ENCODE assay signal across 8 cellular contexts in genomic region chr7:42931447-42931833, GRCh38. TPM values are rescaled to one million over a fixed set of nuclear protein-coding genes. Genes with fewer than 3 reads are reported as not detected.
DNase-seq lines count a peak whose midpoint lies in the region; ATAC-seq and TF ChIP-seq lines count a peak whose summit lies in the region.

No MANE protein-coding gene starts in this region.

- H3K27me3 ChIP-seq in HL-60 (ENCODE audit: insufficient read depth, poor library complexity, severe bottlenecking) (no peaks in the 10 kb centered on the region), mesenchymal stem cell (ENCODE audit: control insufficient read depth in 1 of 2, insufficient read depth in 1 of 2, low read length in 2 of 2) (no peaks in the 10 kb centered on the region)

- H2AFZ ChIP-seq in mesenchymal stem cell (ENCODE audit: low read depth, low read length): no peak overlapping the region

- no peak overlapping the region for H3K23ac ChIP-seq in mesenchymal stem cell (ENCODE audit: low read length in 2 of 2)

- no peak overlapping the region for H3K14ac ChIP-seq in mesenchymal stem cell (ENCODE audit: low read length in 2 of 2)

- H3K4me3 ChIP-seq in HL-60 (replicated peaks; ENCODE audit: insufficient read depth, low read length) (peak overlapping the region; percentile 92), astrocyte of the spinal cord (ENCODE audit: low read depth, low read length) (peak overlapping the region; percentile 96), mesenchymal stem cell (ENCODE audit: insufficient read depth in 1 of 2, low read depth in 1 of 2, low read length in 2 of 2) (peak overlapping the region; percentile 82 to 98)

- no peak overlapping the region for H4K91ac ChIP-seq in mesenchymal stem cell (ENCODE audit: low read length)

- peak overlapping the region in 1 of 2 experiments; percentile 71 for H3K4ac ChIP-seq in mesenchymal stem cell (ENCODE audit: low read depth in 1 of 2, low read length in 2 of 2)

- H4K8ac ChIP-seq in mesenchymal stem cell (ENCODE audit: low read length): peak overlapping the region; percentile 86

- peaks cover 6% of the 10 kb centered on the region for H3K79me1 ChIP-seq in mesenchymal stem cell (replicated peaks; ENCODE audit: low read length, poor library complexity, severe bottlenecking)

- H2BK15ac ChIP-seq in mesenchymal stem cell (ENCODE audit: low read depth, poor library complexity, severe bottlenecking): no peak overlapping the region

- no peak overlapping the region for H2BK5ac ChIP-seq in mesenchymal stem cell (ENCODE audit: low read depth, low read length, poor library complexity, severe bottlenecking)

- peaks cover 2 to 27% of the 10 kb centered on the region in 2 experiments for H3K36me3 ChIP-seq in mesenchymal stem cell (ENCODE audit: control insufficient read depth in 1 of 2, insufficient read depth in 2 of 2, low read depth in 1 of 2, low read length in 2 of 2)

- in situ Hi-C loops in astrocyte of the spinal cord (cut with HindIII; ENCODE audit: low sequenced_read_pairs): no loop called here

- peak overlapping the region; percentile 61 to 86 for H3K18ac ChIP-seq in mesenchymal stem cell (ENCODE audit: low read depth in 1 of 2, low read length in 2 of 2)

- H2AK5ac ChIP-seq in mesenchymal stem cell (ENCODE audit: low read length, severe bottlenecking): no peak overlapping the region

- H3K9me3 ChIP-seq in mesenchymal stem cell (ENCODE audit: control insufficient read depth, low read length): no peaks in the 10 kb centered on the region

- peak overlapping the region; percentile 98 for H3K9ac ChIP-seq in mesenchymal stem cell (ENCODE audit: low read length)

- peaks cover 5% of the 10 kb centered on the region for H3K4me1 ChIP-seq in mesenchymal stem cell (ENCODE audit: control insufficient read depth, insufficient read depth, low read depth, low read length)

- H3K27ac ChIP-seq in 22Rv1: peak overlapping the region; percentile 58
- H3K27ac ChIP-seq in HL-60 (replicated peaks): peak overlapping the region; percentile 88
- H3K27ac ChIP-seq in mesenchymal stem cell (ENCODE audit: low read length, poor library complexity, severe bottlenecking): no peak overlapping the region

- no peak overlapping the region for H2BK120ac ChIP-seq in mesenchymal stem cell (ENCODE audit: low read depth, low read length)

- 1% methylated on average over 9 of the region's 12 CpGs for WGBS in mesenchymal stem cell

- no peak for ATAC-seq in GM19397 (IDR thresholded peaks at IDR 0.05; ENCODE audit: unreplicated experiment)

- TF ChIP-seq CTCF in 22Rv1 (IDR thresholded peaks at IDR 0.05): no peak
- TF ChIP-seq CTCF in HL-60 (IDR thresholded peaks at IDR 0.05; ENCODE audit: insufficient read depth, low read length): no peak
- no peak for TF ChIP-seq CTCF in astrocyte of the spinal cord (IDR thresholded peaks at IDR 0.05; ENCODE audit: low read depth, low read length)

- peak overlapping the region; percentile 77 for H3K4me2 ChIP-seq in mesenchymal stem cell (ENCODE audit: low read length, poor library complexity, severe bottlenecking)

- H2BK12ac ChIP-seq in mesenchymal stem cell (ENCODE audit: low read length in 2 of 2): no peak overlapping the region

- DNase-seq in HL-60 (ENCODE audit: low read depth in 1 of 2, low spot score in 1 of 2) (no peak), astrocyte of the spinal cord (ENCODE audit: low read depth, low spot score) (no peak), mesenchymal stem cell (peak; percentile 66), mucosa of gallbladder (ENCODE audit: low spot score) (no peak), retina (no peak), nucleus accumbens (lab: John Stamatoyannopoulos, UW) (no peak)

RNA-seq across cellular contexts. Expression of gene PSMA2, which starts 0.5 kb away (rescaled TPM):
- polyA plus RNA-seq in mesenchymal stem cell (2013, experiment 1 of 2): 149 TPM
- 165 TPM for polyA plus RNA-seq in mesenchymal stem cell (2013, experiment 2 of 2)
- 54.2 TPM for total RNA-seq in mucosa of gallbladder

RNA-seq across cellular contexts. Expression of gene MRPL32, which starts 0.7 kb away (rescaled TPM):
- polyA plus RNA-seq in mesenchymal stem cell (2013, experiment 1 of 2): 65.8 TPM
- polyA plus RNA-seq in mesenchymal stem cell (2013, experiment 2 of 2): 82.5 TPM
- total RNA-seq in mucosa of gallbladder: 41.0 TPM

RNA-seq across cellular contexts. Expression of gene C7orf25, which starts 19.6 kb away (rescaled TPM):
- polyA plus RNA-seq in mesenchymal stem cell (2013, experiment 1 of 2): 6.4 TPM
- polyA plus RNA-seq in mesenchymal stem cell (2013, experiment 2 of 2): 6.9 TPM
- total RNA-seq in mucosa of gallbladder: 8.3 TPM
